8 cellular contexts compared by ENCODE assay signal in the genomic region with DNA sequence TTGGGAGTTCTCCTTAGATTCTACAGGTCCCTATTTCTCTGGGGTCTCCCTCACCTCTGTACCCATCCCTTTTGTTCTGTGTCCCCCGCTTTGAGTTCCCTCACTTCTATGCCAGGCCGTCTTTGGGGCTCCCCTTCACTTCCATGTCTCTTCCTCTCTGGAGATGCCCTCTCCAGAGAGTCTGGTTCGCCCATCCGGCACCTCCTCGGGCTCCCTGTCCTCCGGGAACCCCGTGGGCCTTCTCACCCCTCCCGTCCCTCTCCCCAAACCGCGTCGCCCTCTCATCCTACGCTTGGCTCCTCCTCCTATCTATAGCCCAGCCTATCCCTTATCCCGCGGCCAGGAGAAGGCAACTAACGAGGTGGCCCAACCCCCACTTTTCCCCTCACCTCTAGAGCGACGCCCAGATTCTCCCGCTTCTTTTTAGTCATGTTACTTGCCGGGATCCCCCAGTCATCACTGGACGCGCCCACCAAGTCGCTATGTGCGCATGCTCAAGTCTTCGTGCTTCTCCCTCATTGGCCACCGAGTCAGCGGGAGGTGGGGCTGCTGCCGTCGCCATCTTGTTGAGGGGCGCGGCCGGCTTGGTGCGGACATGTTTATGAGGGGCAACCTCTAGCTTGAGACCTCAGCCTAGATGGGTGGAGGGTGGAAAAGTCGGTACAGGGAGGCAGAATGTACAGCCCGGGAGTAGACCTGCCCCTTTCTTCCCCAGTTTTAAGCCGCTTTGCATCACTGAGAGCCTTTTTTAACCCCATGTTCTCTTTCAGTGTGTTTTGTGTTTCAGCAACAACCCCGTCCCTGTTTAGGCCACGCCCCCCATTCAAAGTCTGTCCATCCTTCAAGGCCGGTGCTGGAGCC. TPM values are rescaled to one million over a fixed set of nuclear protein-coding genes. Genes with fewer than 3 reads are reported as not detected.
A peak's percentile ranks its signal among the peaks of the same experiment; 100 is the strongest.
DNase-seq lines count a peak whose midpoint lies in the region; ATAC-seq and TF ChIP-seq lines count a peak whose summit lies in the region.

CCDC167 (minus strand) TSS at position 461 of the 861 bp plus-strand sequence; CDS start at position 431, 30 bp downstream.

- H3K27me3 Mint-ChIP-seq in nephron (ENCODE audit: low read depth): peaks cover 10% of the 10 kb centered on the region

- H3K4me1 ChIP-seq in ES-I3 (ENCODE audit: insufficient read depth, low read length) (peaks cover 9% of the 10 kb centered on the region; the same call in 1 of the 2 replicates), HAP-1 (peaks cover 7% of the 10 kb centered on the region)

- H3K9me3 ChIP-seq in ES-I3 (ENCODE audit: control insufficient read depth, insufficient read depth, low read length): no peaks in the 10 kb centered on the region
- no peaks in the 10 kb centered on the region for H3K9me3 ChIP-seq in HAP-1
- no peaks in the 10 kb centered on the region; the same call in 1 of the 2 replicates for H3K9me3 ChIP-seq in MG63

- peak within 1 kb of the TSS; percentile 51 for H3K4me3 ChIP-seq in HAP-1
- H3K4me3 ChIP-seq in MG63: peak within 1 kb of the TSS; percentile 64
- peak within 1 kb of the TSS; percentile 75 for H3K4me3 ChIP-seq in fibroblast of pulmonary artery (replicated peaks; ENCODE audit: low read depth, low read length)

- no peaks in the 10 kb centered on the region for H3K9me3 Mint-ChIP-seq in nephron

- H3K27ac Mint-ChIP-seq in nephron: peak within 1 kb of the TSS; percentile 24 to 75 (median 51)

- ATAC-seq in stimulated activated naive CD8-positive, alpha-beta T cell treated with anti-CD3 and anti-CD28 coated beads, Interleukin-15, Interleukin-2, amounts not matched to agents 100 U/mL and 50 U/mL, for 24 hours: peak; percentile 78

- H3K9ac ChIP-seq in ES-I3 (ENCODE audit: low read depth, low read length): peak within 1 kb of the TSS; percentile 54

- TF ChIP-seq CTCF in fibroblast of pulmonary artery (IDR thresholded peaks at IDR 0.05; ENCODE audit: low read length, missing control alignments) (no peak), nephron (IDR thresholded peaks at IDR 0.05; ENCODE audit: unreplicated experiment in 3 of 3) (no peak)

- H3K27me3 ChIP-seq in HAP-1 (ENCODE audit: low read depth) (no peaks in the 10 kb centered on the region), MG63 (no peaks in the 10 kb centered on the region)

- H3K36me3 Mint-ChIP-seq in nephron (ENCODE audit: low read depth): no peaks in the 10 kb centered on the region

- H3K4me1 Mint-ChIP-seq in nephron: peaks cover 23% of the 10 kb centered on the region

- H3K36me3 ChIP-seq in ES-I3 (ENCODE audit: insufficient read depth, low read length) (no peaks in the 10 kb centered on the region), HAP-1 (replicated peaks) (no peaks in the 10 kb centered on the region), MG63 (no peaks in the 10 kb centered on the region)

- H3K4me3 Mint-ChIP-seq in nephron: peak within 1 kb of the TSS; percentile 87 to 90 (median 88)

- in situ Hi-C loops in HAP-1 (cut with MboI; ENCODE audit: low sequenced_read_pairs): no loop called here

- peak; percentile 99 for DNase-seq in HAP-1 (ENCODE audit: low spot score in 2 of 2)
- peak; percentile 97 for DNase-seq in MG63
- peak; percentile 96 to 97 for DNase-seq in SHP77 (lab: John Stamatoyannopoulos, UW)
- peak; percentile 94 for DNase-seq in activated T-helper 9 cell treated with anti-CD3 and anti-CD28 coated beads, Interleukin-2, amount 50 U/mL, for 16 hours (ENCODE audit: low read depth)
- peak; percentile 97 for DNase-seq in fibroblast of pulmonary artery (ENCODE audit: low read depth)
- DNase-seq in stimulated activated naive CD8-positive, alpha-beta T cell treated with anti-CD3 and anti-CD28 coated beads, Interleukin-15, Interleukin-2, amounts not matched to agents 100 U/mL and 50 U/mL, for 24 hours: peak; percentile 98

RNA-seq across cellular contexts. Expression of gene CCDC167, which starts in this region (rescaled TPM):
- 30.6 and 71.3 TPM in 2 replicates for total RNA-seq in MG63 (2014; rRNA removed; shearing (Covaris generic); ENCODE audit: low replicate concordance)

Comparison
In these comparisons a context has a peak if more than half of its experiments do, and no peak if none do; other contexts are left out.
1. Peak in every context shown above with its lines: DNase-seq, ATAC-seq and H3K4me3 ChIP-seq.